ENCODE assay signal across 32 cellular contexts in genomic region chr2:125512313-125512712, GRCh38.
"Had no signal": no experiment of that assay in that cellular context is flagged by ENCODE, and none has a peak within 500 bp of the region (broad histone marks: within the 10 kb centered on the region; RNA-seq: fewer than 3 reads in every experiment).

No MANE protein-coding gene starts in this region.

- H3K4me3 ChIP-seq: ascending aorta, cardiac muscle cell had no signal

- H3K36me3 ChIP-seq: ascending aorta, cardiac muscle cell had no signal

- H3K27ac ChIP-seq: ascending aorta, cardiac muscle cell, VCaP had no signal

- ATAC-seq: activated CD4-positive, alpha-beta T cell treated with anti-CD3 and anti-CD28 coated beads for 36 hours; activated CD4-positive, CD25-positive, alpha-beta regulatory T cell treated with anti-CD3 and anti-CD28 coated beads, Interleukin-2, amount 50 U/mL, for 24 hours; activated CD8-positive, alpha-beta memory T cell treated with anti-CD3 and anti-CD28 coated beads, Interleukin-2, amount 10 ng/mL, durations not matched to agents 7 days and 5 days; activated CD8-positive, alpha-beta T cell treated with anti-CD3 and anti-CD28 coated beads, Interleukin-2, amount 10 ng/mL, durations not matched to agents 7 days and 5 days; activated naive CD8-positive, alpha-beta T cell treated with anti-CD3 and anti-CD28 coated beads, Interleukin-2, amount 50 U/mL, for 24 hours had no signal

- FAIRE-seq: bronchial epithelial cell, TTC549 had no signal

- H3K27me3 ChIP-seq: ascending aorta, cardiac muscle cell had no signal

- H3K9me3 ChIP-seq: ascending aorta had no signal

- DNase-seq: activated CD4-positive, alpha-beta memory T cell treated with anti-CD3 and anti-CD28 coated beads, Interleukin-2, amount 10 ng/mL, durations not matched to agents 7 days and 5 days; activated CD4-positive, alpha-beta T cell treated with anti-CD3 and anti-CD28 coated beads for 1 hour; activated CD4-positive, alpha-beta T cell treated with anti-CD3 and anti-CD28 coated beads for 36 hours; activated CD4-positive, alpha-beta T cell treated with anti-CD3 and anti-CD28 coated beads for 48 hours; activated CD4-positive, alpha-beta T cell treated with anti-CD3 and anti-CD28 coated beads, Interleukin-2, amount 10 ng/mL, durations not matched to agents 7 days and 5 days; activated CD4-positive, alpha-beta T cell treated with anti-CD3 and anti-CD28 coated beads, Interleukin-2, amount 50 U/mL, for 48 hours; activated CD4-positive, CD25-positive, alpha-beta regulatory T cell; activated CD8-positive, alpha-beta memory T cell treated with anti-CD3 and anti-CD28 coated beads for 24 hours; activated CD8-positive, alpha-beta memory T cell treated with anti-CD3 and anti-CD28 coated beads, Interleukin-2, amount 10 ng/mL, durations not matched to agents 7 days and 5 days; activated CD8-positive, alpha-beta memory T cell treated with anti-CD3 and anti-CD28 coated beads, Interleukin-2, amount 50 U/mL, for 48 hours; activated CD8-positive, alpha-beta T cell treated with anti-CD3 and anti-CD28 coated beads, Interleukin-2, amount 10 ng/mL, durations not matched to agents 7 days and 5 days; activated effector memory CD4-positive, alpha-beta T cell treated with Interleukin-2 at 50 U/mL for 16 hours; activated gamma-delta T cell; activated naive CD4-positive, alpha-beta T cell treated with anti-CD3 and anti-CD28 coated beads, Interleukin-2, amount 10 ng/mL, durations not matched to agents 7 days and 5 days; activated naive CD4-positive, alpha-beta T cell treated with Interleukin-2 at 50 U/mL for 16 hours; activated naive CD8-positive, alpha-beta T cell treated with anti-CD3 and anti-CD28 coated beads, Interleukin-2, amount 10 ng/mL, durations not matched to agents 7 days and 5 days; activated naive CD8-positive, alpha-beta T cell treated with anti-CD3 and anti-CD28 coated beads, Interleukin-2, amount 50 U/mL, for 24 hours; activated T-cell treated with anti-CD3 and anti-CD28 coated beads, Interleukin-2, amount 50 U/mL, for 24 hours; activated T-cell treated with anti-CD3 and anti-CD28 coated beads, Interleukin-2, amount 50 U/mL, for 48 hours; amygdala; anterior cingulate cortex; caudate nucleus; cerebellar nuclear complex; T-helper 1 cell; T-helper 2 cell; T-helper 9 cell had no signal

- H3K4me1 ChIP-seq: ascending aorta had no signal
